Comparison of ENCODE assay signal across 11 cellular contexts in genomic region chr10:42952358-42952757, GRCh38.
DNase-seq lines count a peak whose midpoint lies in the region; ATAC-seq, FAIRE-seq and TF ChIP-seq lines count a peak whose summit lies in the region.
"Had no signal": no experiment of that assay in that cellular context is flagged by ENCODE, and none has a peak within 500 bp of the region (broad histone marks: within the 10 kb centered on the region; RNA-seq: fewer than 3 reads in every experiment).

No MANE protein-coding gene starts in this region.

- no TSS peak for BruUV-seq in K562 (replicated peaks; lab: Mats Ljungman, UMichigan)

- H3K36me3 ChIP-seq in K562 (ENCODE audit: control insufficient read depth, insufficient read depth, low read length) (no peaks in the 10 kb centered on the region), kidney (ENCODE audit: control insufficient read depth in 1 of 2, insufficient read depth in 2 of 2, low read length in 2 of 2) (no peaks in the 10 kb centered on the region), upper lobe of left lung (no peaks in the 10 kb centered on the region)
- H3K36me3 ChIP-seq: ascending aorta had no signal

- peaks cover 3% of the 10 kb centered on the region for H3K9me3 Mint-ChIP-seq in activated CD4-positive, alpha-beta T cell treated with anti-CD3 and anti-CD28 coated beads, Interleukin-2, amount 10 ng/mL, durations not matched to agents 24 days and 14 days

- TF ChIP-seq RAD21 in K562 (CRISPR knock-in tag; conservative IDR thresholded peaks at IDR 0.05 in 1 of 2, IDR thresholded peaks at IDR 0.05 in 1 of 2) = no peak

- H4K20me1 ChIP-seq in K562 (replicated peaks; ENCODE audit: control insufficient read depth, insufficient read depth, low read length) = no peaks in the 10 kb centered on the region

- TF ChIP-seq EP300 in K562 (IDR thresholded peaks at IDR 0.05; ENCODE audit: low read length) (no peak), upper lobe of left lung (IDR thresholded peaks at IDR 0.05) (no peak)

- TF ChIP-seq POLR2A in K562 (conservative IDR thresholded peaks at IDR 0.05) (no peak), upper lobe of left lung (IDR thresholded peaks at IDR 0.05) (no peak)

- H3K27ac ChIP-seq in K562 (ENCODE audit: extremely low read depth, low read depth, low read length) = no peak overlapping the region
- no peak overlapping the region for H3K27ac ChIP-seq in kidney (ENCODE audit: low read depth in 2 of 2, low read length in 2 of 2)
- H3K27ac ChIP-seq in upper lobe of left lung = no peak overlapping the region
- H3K27ac ChIP-seq: ascending aorta had no signal

- no peak overlapping the region for H2AFZ ChIP-seq in K562 (ENCODE audit: low read depth, low read length)

- H3K36me3 Mint-ChIP-seq in activated CD4-positive, alpha-beta T cell treated with anti-CD3 and anti-CD28 coated beads, Interleukin-2, amount 10 ng/mL, durations not matched to agents 24 days and 14 days (ENCODE audit: low read depth) = no peaks in the 10 kb centered on the region

- H3K27ac Mint-ChIP-seq in activated CD4-positive, alpha-beta T cell treated with anti-CD3 and anti-CD28 coated beads, Interleukin-2, amount 10 ng/mL, durations not matched to agents 24 days and 14 days = no peak overlapping the region

- TF ChIP-seq CTCF in K562 (IDR thresholded peaks at IDR 0.05 in 2 of 3, conservative IDR thresholded peaks at IDR 0.05 in 1 of 3; ENCODE audit: insufficient read depth in 2 of 3, low read depth in 1 of 3, low read length in 3 of 3) (no peak), kidney (IDR thresholded peaks at IDR 0.05; ENCODE audit: borderline replicate concordance, extremely low read depth, insufficient read depth) (no peak), upper lobe of left lung (IDR thresholded peaks at IDR 0.05) (no peak)

- H3K27me3 Mint-ChIP-seq in activated CD4-positive, alpha-beta T cell treated with anti-CD3 and anti-CD28 coated beads, Interleukin-2, amount 10 ng/mL, durations not matched to agents 24 days and 14 days = peaks cover 14% of the 10 kb centered on the region

- H3K4me1 Mint-ChIP-seq in activated CD4-positive, alpha-beta T cell treated with anti-CD3 and anti-CD28 coated beads, Interleukin-2, amount 10 ng/mL, durations not matched to agents 24 days and 14 days = no peaks in the 10 kb centered on the region

- H3K27me3 ChIP-seq in K562 (ENCODE audit: control insufficient read depth in 2 of 2, insufficient read depth in 2 of 2, low read length in 2 of 2) = peaks cover 7 to 27% of the 10 kb centered on the region in 2 experiments
- H3K27me3 ChIP-seq in upper lobe of left lung = no peaks in the 10 kb centered on the region
- H3K27me3 ChIP-seq: ascending aorta had no signal

- POLR2A ChIA-PET in K562 (lab: Yijun Ruan, JAX) = interaction anchor here (2.2 kb wide), 1 partner anchor 18 kb away, joined by 8 read pairs; no protein-coding TSS in a partner anchor

- WGBS in K562 (ENCODE audit: insufficient coverage, low coverage, missing lambda C conversion rate) = under 1% methylated on average over 14 of the region's 14 CpGs
- 41 to 55% methylated on average over 10 to 14 of the region's 14 CpGs for WGBS in upper lobe of left lung, 2 donors

- H3K9me1 ChIP-seq in K562 (ENCODE audit: control insufficient read depth, insufficient read depth, low read length) = no peaks in the 10 kb centered on the region

- peak overlapping the region in 1 of 2 experiments; percentile 35; a peak in 1 of 4 replicates for H3K9ac ChIP-seq in K562 (ENCODE audit: insufficient read depth in 1 of 2, low read depth in 2 of 2, low read length in 2 of 2)
- H3K9ac ChIP-seq in kidney (ENCODE audit: low read length in 2 of 2) = no peak overlapping the region

- in situ Hi-C loops in K562 (cut with MboI) = no loop called here

- ATAC-seq in K562 = peak; percentile 89
- ATAC-seq in upper lobe of left lung (ENCODE audit: low FRiP score in 2 of 2) = peak; percentile 53 to 68
- no peak for ATAC-seq in GM18861 (IDR thresholded peaks at IDR 0.05; ENCODE audit: unreplicated experiment)

- FAIRE-seq in K562 (lab: Jason Lieb, UNC) (no peak), kidney (lab: Jason Lieb, UNC) (no peak)
- FAIRE-seq: islet of Langerhans had no signal

- H3K4me3 Mint-ChIP-seq in activated CD4-positive, alpha-beta T cell treated with anti-CD3 and anti-CD28 coated beads, Interleukin-2, amount 10 ng/mL, durations not matched to agents 24 days and 14 days = no peak overlapping the region

- no peak overlapping the region for H3K4me2 ChIP-seq in K562 (ENCODE audit: insufficient read depth, low read length)

- H3K79me2 ChIP-seq in K562 (ENCODE audit: control insufficient read depth, insufficient read depth, low read length) = no peaks in the 10 kb centered on the region

- DNase-seq in activated CD4-positive, alpha-beta T cell treated with anti-CD3 and anti-CD28 coated beads for 1 hour = peak; percentile 4
- DNase-seq in activated CD4-positive, alpha-beta T cell treated with anti-CD3 and anti-CD28 coated beads, Interleukin-2, amount 10 ng/mL, durations not matched to agents 24 days and 14 days = no peak
- peak in 3 of 4 experiments; percentile 23 to 33 (median 32) for DNase-seq in K562 (ENCODE audit: extremely low read depth in 1 of 4, low spot score in 3 of 4)
- peak; percentile 92 for DNase-seq in kidney
- no peak for DNase-seq in upper lobe of left lung
- DNase-seq in pons (ENCODE audit: low spot score) = no peak
- DNase-seq in NCI-H2029 treated with DMSO at 0.1 percent for 48 hours (lab: John Stamatoyannopoulos, UW) = no peak
- DNase-seq: SW 1271 had no signal

- H3K4me3 ChIP-seq in K562 = no peak overlapping the region
- H3K4me3 ChIP-seq in kidney (ENCODE audit: low read length in 2 of 2) = no peak overlapping the region
- H3K4me3 ChIP-seq in upper lobe of left lung = peak overlapping the region in 2 of 4 donors; percentile 20 to 28
- H3K4me3 ChIP-seq: ascending aorta had no signal

- H3K9me3 ChIP-seq in K562 (replicated peaks; ENCODE audit: control insufficient read depth, insufficient read depth, low read depth, low read length) = no peaks in the 10 kb centered on the region
- H3K9me3 ChIP-seq in kidney (ENCODE audit: control insufficient read depth in 1 of 2, low read length in 2 of 2) = peaks cover 0 to 2% of the 10 kb centered on the region in 2 donors
- no peaks in the 10 kb centered on the region for H3K9me3 ChIP-seq in upper lobe of left lung
- H3K9me3 ChIP-seq: ascending aorta had no signal

- H3K4me1 ChIP-seq in K562 (replicated peaks in 1 of 2; ENCODE audit: control insufficient read depth in 2 of 2, insufficient read depth in 2 of 2, low read length in 2 of 2) (peaks cover 0 to 13% of the 10 kb centered on the region in 2 experiments; a peak in 2 of 5 replicates), kidney (ENCODE audit: control insufficient read depth in 1 of 2, insufficient read depth in 1 of 2, low read depth in 1 of 2, low read length in 2 of 2) (peaks cover 0 to 9% of the 10 kb centered on the region in 2 donors), upper lobe of left lung (peaks cover 4 to 15% (median 13%) of the 10 kb centered on the region in 4 donors)
- H3K4me1 ChIP-seq: ascending aorta had no signal

- intact Hi-C loops in activated CD4-positive, alpha-beta T cell treated with anti-CD3 and anti-CD28 coated beads, Interleukin-2, amount 10 ng/mL, durations not matched to agents 24 days and 14 days (cut with micrococcal nuclease) = no loop called here
- intact Hi-C loops in K562 (cut with micrococcal nuclease) = no loop called here
- intact Hi-C loops in kidney (cut with DNase I) = no loop called here

- CTCF ChIA-PET in K562 (lab: Yijun Ruan, JAX; ENCODE audit: low intra/inter-chr PET ratio) = no interaction called here

TF ChIP-seq in K562, 482 proteins besides CTCF, POLR2A, EP300 and RAD21:
- TF ChIP-seq ZNF217 (CRISPR knock-in tag; IDR thresholded peaks at IDR 0.05) = no peak
- TF ChIP-seq SAFB2 (IDR thresholded peaks at IDR 0.05; ENCODE audit: borderline replicate concordance, low read depth, low read length, severe bottlenecking) = no peak

Comparison
In these comparisons a context has a peak if more than half of its experiments do, and no peak if none do; other contexts are left out.
1. DNase-seq: peak in activated CD4-positive, alpha-beta T cell treated with anti-CD3 and anti-CD28 coated beads for 1 hour (single experiment), K562 (3 of 4) and kidney (single experiment); none in activated CD4-positive, alpha-beta T cell treated with anti-CD3 and anti-CD28 coated beads, Interleukin-2, amount 10 ng/mL, durations not matched to agents 24 days and 14 days (single experiment), upper lobe of left lung (0 of 2), pons (single experiment) and NCI-H2029 treated with DMSO at 0.1 percent for 48 hours (single experiment).